ENCODE assay signal across 1 cellular context in the genomic region with DNA sequence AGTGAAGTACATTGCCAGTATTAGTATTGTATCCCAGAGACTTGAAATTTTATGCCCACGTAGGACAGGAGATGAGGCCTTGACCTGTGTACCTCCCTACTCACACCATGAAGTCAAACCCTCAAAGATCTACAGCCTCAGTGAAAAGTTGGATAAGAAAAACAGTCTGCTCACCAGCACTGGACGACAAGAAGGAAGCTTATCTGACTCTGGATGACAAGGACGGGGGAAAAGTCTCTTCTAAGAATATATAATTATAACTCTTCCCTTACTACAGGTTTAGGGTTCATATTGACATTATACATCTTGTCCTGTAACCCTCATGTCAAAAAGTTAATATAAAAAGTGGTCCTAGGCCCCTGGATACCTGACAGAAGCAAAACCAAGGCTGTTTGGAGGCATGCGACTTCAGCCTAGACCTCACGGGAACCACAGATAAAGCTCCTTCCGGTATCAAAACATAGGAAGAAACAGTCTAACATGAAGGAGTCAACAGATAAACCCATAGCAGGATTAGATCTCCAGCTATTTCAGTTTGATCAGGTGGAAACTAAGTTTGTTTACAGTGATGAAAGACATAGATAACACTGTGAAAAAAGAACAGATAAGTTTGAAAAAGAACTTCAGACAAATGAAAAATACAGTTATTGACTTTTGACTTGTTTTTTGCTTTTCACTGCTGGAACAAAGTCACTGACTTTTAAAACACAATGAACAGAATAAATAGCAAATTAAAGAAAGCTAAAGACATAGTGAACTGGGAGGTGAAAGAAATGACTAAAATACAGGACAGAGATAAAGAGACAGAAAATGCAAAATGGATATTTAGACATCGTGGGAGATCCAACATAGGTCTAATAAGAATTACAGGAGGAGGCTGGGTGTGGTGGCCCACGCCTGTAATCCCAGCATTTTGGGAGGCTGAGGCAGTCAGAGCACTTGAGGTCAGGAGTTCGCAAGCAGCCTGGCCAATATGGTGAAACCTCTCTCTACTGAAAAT.
TF ChIP-seq lines count a peak whose summit lies in the region.

No MANE protein-coding gene starts in this region.

TF ChIP-seq in A549, 52 proteins besides CTCF, POLR2A, EP300 and RAD21 (continued from another document):
- TF ChIP-seq USF2 (IDR thresholded peaks at IDR 0.05) (no peak), NFE2L2 (conservative IDR thresholded peaks at IDR 0.05; ENCODE audit: low read length) (no peak), NR3C1 (IDR thresholded peaks at IDR 0.05) (no peak), KDM1A (IDR thresholded peaks at IDR 0.05; ENCODE audit: low read depth) (no peak), GATA3 (IDR thresholded peaks at IDR 0.05; ENCODE audit: borderline replicate concordance) (no peak), HMGXB4 (CRISPR knock-in tag; IDR thresholded peaks at IDR 0.05; ENCODE audit: borderline replicate concordance) (no peak), ZC3H11A (IDR thresholded peaks at IDR 0.05) (no peak), FOSB (CRISPR knock-in tag; IDR thresholded peaks at IDR 0.05) (no peak)
- TF ChIP-seq, protein P1, sequence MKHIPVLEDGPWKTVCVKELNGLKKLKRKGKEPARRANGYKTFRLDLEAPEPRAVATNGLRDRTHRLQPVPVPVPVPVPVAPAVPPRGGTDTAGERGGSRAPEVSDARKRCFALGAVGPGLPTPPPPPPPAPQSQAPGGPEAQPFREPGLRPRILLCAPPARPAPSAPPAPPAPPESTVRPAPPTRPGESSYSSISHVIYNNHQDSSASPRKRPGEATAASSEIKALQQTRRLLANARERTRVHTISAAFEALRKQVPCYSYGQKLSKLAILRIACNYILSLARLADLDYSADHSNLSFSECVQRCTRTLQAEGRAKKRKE (CRISPR knock-in tag; IDR thresholded peaks at IDR 0.05; ENCODE audit: low read depth) = no peak
